In genomic region chr14:102690509-102691286, GRCh38 we compare ENCODE assay signal across 19 cellular contexts.
DNase-seq lines count a peak whose midpoint lies in the region; ATAC-seq and TF ChIP-seq lines count a peak whose summit lies in the region.
"Had no signal": no experiment of that assay in that cellular context is flagged by ENCODE, and none has a peak within 500 bp of the region (broad histone marks: within the 10 kb centered on the region; RNA-seq: fewer than 3 reads in every experiment).

No MANE protein-coding gene starts in this region.

- peaks cover 7% of the 10 kb centered on the region for H3F3A ChIP-seq in PC-3 (ENCODE audit: low read length, unreplicated experiment)

- WGBS in hepatocyte (ENCODE audit: low lambda C conversion rate, missing lambda C conversion rate): 71% methylated on average over 11 of the region's 11 CpGs

- no peak for ATAC-seq in activated T-cell treated with anti-CD3 and anti-CD28 coated beads, Interleukin-2, amount 50 U/mL, for 4 hours
- ATAC-seq in PC-3: no peak
- ATAC-seq in stimulated activated memory B cell treated with anti-CD40 and anti-IgM and Interleukin-4, amounts not matched to agents 10 μg/mL and 1 μg/mL and 100 μg/mL, for 72 hours: no peak
- ATAC-seq in left ventricle myocardium superior: no peak
- ATAC-seq: activated CD4-positive, alpha-beta T cell treated with anti-CD3 and anti-CD28 coated beads for 36 hours had no signal

- no peaks in the 10 kb centered on the region for H3K9me3 Mint-ChIP-seq in activated T-cell treated with anti-CD3 and anti-CD28 coated beads, Interleukin-2, amount 50 U/mL, for 24 hours
- H3K9me3 Mint-ChIP-seq in activated T-cell treated with anti-CD3 and anti-CD28 coated beads, Interleukin-2, amount 50 U/mL, for 4 hours: no peaks in the 10 kb centered on the region
- no peaks in the 10 kb centered on the region for H3K9me3 Mint-ChIP-seq in stimulated activated memory B cell treated with anti-CD40 and anti-IgM and Interleukin-4, amounts not matched to agents 10 μg/mL and 1 μg/mL and 100 μg/mL, for 72 hours
- H3K9me3 Mint-ChIP-seq: activated naive CD4-positive, alpha-beta T cell treated with anti-CD3 and anti-CD28 coated beads for 36 hours; IgD-negative memory B cell had no signal

- no peak overlapping the region for H3K4me3 Mint-ChIP-seq in activated T-cell treated with anti-CD3 and anti-CD28 coated beads, Interleukin-2, amount 50 U/mL, for 24 hours
- no peak overlapping the region for H3K4me3 Mint-ChIP-seq in activated T-cell treated with anti-CD3 and anti-CD28 coated beads, Interleukin-2, amount 50 U/mL, for 4 hours
- H3K4me3 Mint-ChIP-seq in stimulated activated memory B cell treated with anti-CD40 and anti-IgM and Interleukin-4, amounts not matched to agents 10 μg/mL and 1 μg/mL and 100 μg/mL, for 72 hours: no peak overlapping the region
- H3K4me3 Mint-ChIP-seq: activated CD4-positive, alpha-beta T cell treated with anti-CD3 and anti-CD28 coated beads for 36 hours; activated naive CD4-positive, alpha-beta T cell treated with anti-CD3 and anti-CD28 coated beads for 36 hours; IgD-negative memory B cell had no signal

- peaks cover 94% of the 10 kb centered on the region for H3K79me2 ChIP-seq in PC-3 (ENCODE audit: low read length)
- H3K79me2 ChIP-seq in hepatocyte: peaks cover 94% of the 10 kb centered on the region

- CTCF ChIA-PET in PC-3 (lab: Charles Lee): no interaction called here

- H3K4me1 ChIP-seq in PC-3 (ENCODE audit: insufficient read depth, low read length): peaks cover 22% of the 10 kb centered on the region
- H3K4me1 ChIP-seq in hepatocyte (ENCODE audit: insufficient read depth): peaks cover 25% of the 10 kb centered on the region

- no peak overlapping the region for H3K9ac ChIP-seq in PC-3 (ENCODE audit: low read length)

- POLR2A ChIA-PET in PC-3 (lab: Charles Lee; ENCODE audit: unreplicated experiment): no interaction called here

- peaks cover 28% of the 10 kb centered on the region for H3K4me1 Mint-ChIP-seq in activated T-cell treated with anti-CD3 and anti-CD28 coated beads, Interleukin-2, amount 50 U/mL, for 24 hours (ENCODE audit: low read depth)
- H3K4me1 Mint-ChIP-seq in activated T-cell treated with anti-CD3 and anti-CD28 coated beads, Interleukin-2, amount 50 U/mL, for 4 hours (ENCODE audit: low read depth): peaks cover 23% of the 10 kb centered on the region
- H3K4me1 Mint-ChIP-seq in stimulated activated memory B cell treated with anti-CD40 and anti-IgM and Interleukin-4, amounts not matched to agents 10 μg/mL and 1 μg/mL and 100 μg/mL, for 72 hours: peaks cover 49% of the 10 kb centered on the region

- no peaks in the 10 kb centered on the region for H3K9me2 ChIP-seq in PC-3 (replicated peaks; ENCODE audit: low read length)
- H3K9me2 ChIP-seq in hepatocyte (replicated peaks; ENCODE audit: insufficient read depth): no peaks in the 10 kb centered on the region

- no peaks in the 10 kb centered on the region for H3K27me3 Mint-ChIP-seq in activated T-cell treated with anti-CD3 and anti-CD28 coated beads, Interleukin-2, amount 50 U/mL, for 24 hours
- H3K27me3 Mint-ChIP-seq in activated T-cell treated with anti-CD3 and anti-CD28 coated beads, Interleukin-2, amount 50 U/mL, for 4 hours (ENCODE audit: low read depth): no peaks in the 10 kb centered on the region
- H3K27me3 Mint-ChIP-seq in stimulated activated memory B cell treated with anti-CD40 and anti-IgM and Interleukin-4, amounts not matched to agents 10 μg/mL and 1 μg/mL and 100 μg/mL, for 72 hours: no peaks in the 10 kb centered on the region
- H3K27me3 Mint-ChIP-seq: activated CD4-positive, alpha-beta T cell treated with anti-CD3 and anti-CD28 coated beads for 36 hours; IgD-negative memory B cell had no signal

- H4K20me1 ChIP-seq in PC-3 (ENCODE audit: low read length) (peaks cover 40% of the 10 kb centered on the region; the same call in 1 of the 2 replicates), hepatocyte (ENCODE audit: insufficient read depth, poor library complexity, severe bottlenecking) (peaks cover 78% of the 10 kb centered on the region)

- intact Hi-C loops in PC-3 (cut with micrococcal nuclease): loop anchor here (5.0 kb wide), 1 partner anchor 98 kb away; the partner anchor contains the start of gene RCOR1
- intact Hi-C loops in left ventricle myocardium superior (cut with micrococcal nuclease): no loop called here

- H3K36me3 Mint-ChIP-seq in activated T-cell treated with anti-CD3 and anti-CD28 coated beads, Interleukin-2, amount 50 U/mL, for 24 hours (ENCODE audit: low read depth): no peaks in the 10 kb centered on the region
- no peaks in the 10 kb centered on the region for H3K36me3 Mint-ChIP-seq in activated T-cell treated with anti-CD3 and anti-CD28 coated beads, Interleukin-2, amount 50 U/mL, for 4 hours (ENCODE audit: insufficient read depth)
- H3K36me3 Mint-ChIP-seq in stimulated activated memory B cell treated with anti-CD40 and anti-IgM and Interleukin-4, amounts not matched to agents 10 μg/mL and 1 μg/mL and 100 μg/mL, for 72 hours: peaks cover 6% of the 10 kb centered on the region
- H3K36me3 Mint-ChIP-seq: IgD-negative memory B cell had no signal

- no TSS peak for BruUV-seq in PC-3 (replicated peaks; lab: Mats Ljungman, UMichigan)

- H3K9me3 ChIP-seq in PC-3 (ENCODE audit: low read length): no peaks in the 10 kb centered on the region
- H3K9me3 ChIP-seq in hepatocyte (ENCODE audit: low read depth): no peaks in the 10 kb centered on the region
- H3K9me3 ChIP-seq: esophagus muscularis mucosa, Peyer's patch, spleen, uterus had no signal

- H3K4me2 ChIP-seq in PC-3 (ENCODE audit: low read length) (no peak overlapping the region), hepatocyte (peak overlapping the region; percentile 51)

- no peaks in the 10 kb centered on the region for H3K36me3 ChIP-seq in PC-3 (ENCODE audit: low read depth, low read length)
- no peaks in the 10 kb centered on the region for H3K36me3 ChIP-seq in hepatocyte (replicated peaks; ENCODE audit: insufficient read depth, low read depth)
- H3K36me3 ChIP-seq: esophagus muscularis mucosa, Peyer's patch, spleen, uterus had no signal

- no peak overlapping the region for H3K27ac ChIP-seq in PC-3 (ENCODE audit: low read length)
- peak overlapping the region; percentile 43 for H3K27ac ChIP-seq in hepatocyte
- H3K27ac ChIP-seq: esophagus muscularis mucosa, Peyer's patch, uterus had no signal

- DNase-seq in activated T-cell treated with anti-CD3 and anti-CD28 coated beads, Interleukin-2, amount 50 U/mL, for 24 hours: no peak
- DNase-seq in activated T-cell treated with anti-CD3 and anti-CD28 coated beads, Interleukin-2, amount 50 U/mL, for 4 hours: no peak
- peak; percentile 19 for DNase-seq in PC-3
- peak; percentile 39 for DNase-seq in hepatocyte (ENCODE audit: low spot score)
- DNase-seq in NCI-H187 (lab: John Stamatoyannopoulos, UW): no peak
- DNase-seq in NCI-H1105 (lab: John Stamatoyannopoulos, UW): no peak
- no peak for DNase-seq in left ventricle myocardium superior
- DNase-seq: activated CD4-positive, alpha-beta T cell treated with anti-CD3 and anti-CD28 coated beads for 36 hours; activated CD8-positive, alpha-beta memory T cell treated with anti-CD3 and anti-CD28 coated beads, Interleukin-2, amount 50 U/mL, for 4 hours; activated naive CD4-positive, alpha-beta T cell treated with anti-CD3 and anti-CD28 coated beads for 36 hours; dermis blood vessel endothelial cell; NCI-H1417; Peyer's patch; spleen; stimulated activated naive CD4-positive, alpha-beta T cell treated with Interleukin-2 at 50 U/mL for 16 hours; uterus had no signal

- H2AFZ ChIP-seq in PC-3 (ENCODE audit: low read length) (no peak overlapping the region), hepatocyte (no peak overlapping the region)

- TF ChIP-seq CTCF in PC-3 (conservative IDR thresholded peaks at IDR 0.05; ENCODE audit: low read depth, low read length) (no peak), hepatocyte (IDR thresholded peaks at IDR 0.05; ENCODE audit: poor library complexity) (no peak)

- H3K27me3 ChIP-seq in PC-3 (ENCODE audit: low read length) (no peaks in the 10 kb centered on the region), hepatocyte (no peaks in the 10 kb centered on the region)
- H3K27me3 ChIP-seq: esophagus muscularis mucosa, Peyer's patch, spleen, uterus had no signal

- peak overlapping the region; percentile 3 for H3K27ac Mint-ChIP-seq in activated T-cell treated with anti-CD3 and anti-CD28 coated beads, Interleukin-2, amount 50 U/mL, for 24 hours
- peak overlapping the region; percentile 37 for H3K27ac Mint-ChIP-seq in stimulated activated memory B cell treated with anti-CD40 and anti-IgM and Interleukin-4, amounts not matched to agents 10 μg/mL and 1 μg/mL and 100 μg/mL, for 72 hours
- H3K27ac Mint-ChIP-seq: activated CD4-positive, alpha-beta T cell treated with anti-CD3 and anti-CD28 coated beads for 36 hours; activated naive CD4-positive, alpha-beta T cell treated with anti-CD3 and anti-CD28 coated beads for 36 hours had no signal

- H3K4me3 ChIP-seq in PC-3 (ENCODE audit: low read length) (no peak overlapping the region), hepatocyte (no peak overlapping the region)
- H3K4me3 ChIP-seq: esophagus muscularis mucosa, Peyer's patch, spleen, uterus had no signal

Comparison
In these comparisons a context has a peak if more than half of its experiments do, and no peak if none do; other contexts are left out.
1. DNase-seq: peak in PC-3 (single experiment) and hepatocyte (single experiment); none in activated T-cell treated with anti-CD3 and anti-CD28 coated beads, Interleukin-2, amount 50 U/mL, for 24 hours (single experiment), activated T-cell treated with anti-CD3 and anti-CD28 coated beads, Interleukin-2, amount 50 U/mL, for 4 hours (single experiment), NCI-H187 (0 of 2), NCI-H1105 (single experiment) and left ventricle myocardium superior (single experiment).